In the genomic region with DNA sequence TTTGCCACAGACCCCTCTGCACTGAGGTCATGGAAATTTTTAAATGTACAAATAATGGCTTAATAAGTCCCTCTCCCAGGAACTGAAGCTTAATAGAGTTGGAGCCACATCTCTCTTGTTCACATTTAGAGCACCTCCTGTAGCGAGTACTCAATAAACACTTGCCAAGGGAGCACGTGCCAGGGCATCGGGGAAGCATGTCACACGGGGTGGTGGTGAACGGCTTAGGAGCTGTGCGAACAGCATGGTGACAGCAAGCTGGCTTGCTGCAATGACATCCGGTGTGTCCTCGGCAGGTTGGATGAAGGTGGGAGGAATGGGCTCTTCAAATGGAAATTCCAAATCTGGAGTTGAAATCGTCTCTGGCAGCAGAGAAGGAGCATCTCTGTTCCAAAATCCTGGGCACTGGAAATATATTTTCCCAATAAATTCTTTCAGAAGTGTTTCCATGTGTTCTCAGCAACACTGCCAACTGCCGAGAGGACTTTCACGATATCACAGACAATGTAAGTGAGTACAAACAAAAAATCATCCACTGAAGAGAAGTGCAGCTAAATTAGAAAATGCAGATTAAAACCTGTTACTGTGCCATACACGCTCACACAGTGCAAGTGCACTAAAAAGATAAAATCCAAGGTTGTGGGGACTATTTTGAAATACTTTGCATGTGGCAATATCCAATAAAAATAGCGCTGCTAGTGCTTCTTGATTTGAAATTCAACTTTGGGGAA, we compare ENCODE assay signal across 27 cellular contexts.
DNase-seq lines count a peak whose midpoint lies in the region; ATAC-seq, FAIRE-seq and TF ChIP-seq lines count a peak whose summit lies in the region.
"Had no signal": no experiment of that assay in that cellular context is flagged by ENCODE, and none has a peak within 500 bp of the region (broad histone marks: within the 10 kb centered on the region; RNA-seq: fewer than 3 reads in every experiment).

No MANE protein-coding gene starts in this region.

- H3K14ac ChIP-seq in H1 (ENCODE audit: insufficient read length), result no peak overlapping the region

- no peaks in the 10 kb centered on the region for H4K20me1 ChIP-seq in H1 (replicated peaks in 1 of 2; ENCODE audit: control insufficient read depth in 1 of 2, insufficient read depth in 2 of 2, low read length in 2 of 2)

- no peak overlapping the region for H4K91ac ChIP-seq in H1 (replicated peaks; ENCODE audit: insufficient read length, low read length)

- no peak overlapping the region for H3K23ac ChIP-seq in H1 (ENCODE audit: insufficient read length)

- H2AK5ac ChIP-seq in H1 (ENCODE audit: low read depth, low read length), result no peak overlapping the region

- no peaks in the 10 kb centered on the region for H3K79me1 ChIP-seq in H1 (ENCODE audit: low read depth, low read length)

- no peak overlapping the region for H2BK15ac ChIP-seq in H1 (ENCODE audit: low read length)

- no peak overlapping the region for H3K4me3 ChIP-seq in H1 (ENCODE audit: extremely low read depth in 1 of 4, insufficient read depth in 2 of 4, low read depth in 3 of 4, low read length in 4 of 4)
- no peak overlapping the region for H3K4me3 ChIP-seq in left ventricle myocardium inferior
- H3K4me3 ChIP-seq: GM23248, PC-9, SK-N-MC had no signal

- H3K9ac ChIP-seq in H1 (replicated peaks in 1 of 4; ENCODE audit: extremely low read depth in 1 of 4, low read depth in 3 of 4, low read length in 3 of 4), result no peak overlapping the region
- H3K9ac ChIP-seq: GM23248, KMS-11 had no signal

- H3K36me3 ChIP-seq in H1 (ENCODE audit: control insufficient read depth in 2 of 4, insufficient read depth in 4 of 4, low read length in 3 of 4), result no peaks in the 10 kb centered on the region
- no peaks in the 10 kb centered on the region for H3K36me3 ChIP-seq in left ventricle myocardium inferior
- H3K36me3 ChIP-seq: BE2C had no signal

- TF ChIP-seq EP300 in H1 (IDR thresholded peaks at IDR 0.05; ENCODE audit: borderline replicate concordance in 1 of 2, low read depth in 2 of 2, low read length in 2 of 2), result no peak

- no peaks in the 10 kb centered on the region for H3K23me2 ChIP-seq in H1 (ENCODE audit: low read depth, low read length)

- no peak overlapping the region for H3K56ac ChIP-seq in H1 (replicated peaks; ENCODE audit: insufficient read length, low read depth, low read length)

- TF ChIP-seq RAD21 in H1 (IDR thresholded peaks at IDR 0.05 in 1 of 2, conservative IDR thresholded peaks at IDR 0.05 in 1 of 2; ENCODE audit: low read depth in 2 of 2, low read length in 2 of 2), result no peak

- CTCF ChIA-PET in H1 (lab: Charles Lee; ENCODE audit: partially characterized antibody), result interaction anchor here (1.1 kb wide), 1 partner anchor 105 kb away, joined by 3 read pairs; no protein-coding TSS in a partner anchor

- no peak overlapping the region for H2BK120ac ChIP-seq in H1 (replicated peaks; ENCODE audit: low read depth, low read length)

- no peak overlapping the region for H2BK20ac ChIP-seq in H1 (ENCODE audit: low read length)

- H3K27me3 ChIP-seq in H1 (replicated peaks in 1 of 4; ENCODE audit: control insufficient read depth in 3 of 4, extremely low read depth in 1 of 4, insufficient read depth in 3 of 4, low read length in 3 of 4), result no peaks in the 10 kb centered on the region; a peak in 1 of 7 replicates
- peaks cover 8% of the 10 kb centered on the region for H3K27me3 ChIP-seq in left ventricle myocardium inferior (ENCODE audit: low read depth)
- H3K27me3 ChIP-seq: BE2C had no signal

- no peak for TF ChIP-seq POLR2A in H1 (IDR thresholded peaks at IDR 0.05; ENCODE audit: control extremely low read depth in 1 of 2, low read depth in 2 of 2, low read length in 2 of 2)

- TF ChIP-seq CTCF in H1 (IDR thresholded peaks at IDR 0.05; ENCODE audit: control extremely low read depth in 1 of 3, insufficient read depth in 1 of 3, low read depth in 1 of 3, low read length in 3 of 3), result no peak
- no peak for TF ChIP-seq CTCF in left ventricle myocardium inferior (IDR thresholded peaks at IDR 0.05; ENCODE audit: borderline replicate concordance)

- H2BK12ac ChIP-seq in H1 (ENCODE audit: low read depth, low read length), result 0 out of 2 replicates have a peak overlapping the region, but pooled peaks have one; percentile 4

- H4K5ac ChIP-seq in H1 (ENCODE audit: insufficient read length, low read depth, low read length), result no peak overlapping the region

- H3K4me1 ChIP-seq in H1 (replicated peaks in 1 of 4; ENCODE audit: control insufficient read depth in 3 of 4, insufficient read depth in 4 of 4, low read length in 3 of 4) (no peaks in the 10 kb centered on the region; a peak in 2 of 7 replicates), left ventricle myocardium inferior (peaks cover 18% of the 10 kb centered on the region)

- no peak overlapping the region for H3K27ac ChIP-seq in H1 (ENCODE audit: low read depth, low read length)
- H3K27ac ChIP-seq in left ventricle myocardium inferior (replicated peaks), result no peak overlapping the region
- H3K27ac ChIP-seq: GM23248, KMS-11, PC-9, SK-N-MC had no signal

- no peak overlapping the region for H2BK5ac ChIP-seq in H1 (ENCODE audit: low read depth, low read length)

- H3K9me3 ChIP-seq in H1 (ENCODE audit: insufficient read depth in 2 of 2, low read depth in 1 of 2, low read length in 1 of 2) (no peaks in the 10 kb centered on the region), left ventricle myocardium inferior (replicated peaks) (peaks cover 14% of the 10 kb centered on the region)
- H3K9me3 ChIP-seq: BE2C had no signal

- no peak overlapping the region for H3K4ac ChIP-seq in H1 (replicated peaks; ENCODE audit: insufficient read length, low read depth, low read length)

- H4K8ac ChIP-seq in H1 (ENCODE audit: extremely low read depth, insufficient read depth, low read length), result no peak overlapping the region

- no peaks in the 10 kb centered on the region for H3K79me2 ChIP-seq in H1 (ENCODE audit: control insufficient read depth in 1 of 2, insufficient read depth in 2 of 2, low read length in 2 of 2)

- H3K4me2 ChIP-seq in H1 (ENCODE audit: insufficient read depth in 1 of 2, low read depth in 2 of 2, low read length in 2 of 2), result no peak overlapping the region
- H3K4me2 ChIP-seq: KMS-11, PC-9 had no signal

- 98% methylated on average over 13 of the region's 13 CpGs; no CpG with 5 or more reads in 1 of the 2 experiments for WGBS in H1 (ENCODE audit: extremely low coverage in 1 of 2, insufficient coverage in 1 of 2, insufficient read length in 1 of 2, insufficient replicate concordance in 2 of 2, low coverage in 1 of 2, low lambda C conversion rate in 2 of 2, missing lambda C conversion rate in 1 of 2), 2 experiments

- POLR2A ChIA-PET in H1 (lab: Charles Lee; ENCODE audit: partially characterized antibody), result no interaction called here

- intact Hi-C loops in Right ventricle myocardium inferior (cut with DNase I), result no loop called here
- intact Hi-C loops in cardiac septum (cut with DNase I), result no loop called here
- intact Hi-C loops in left ventricle myocardium inferior (cut with micrococcal nuclease), result no loop called here

- FAIRE-seq in H1 (lab: Jason Lieb, UNC), result no peak
- FAIRE-seq: GM18507, HTR-8/SVneo had no signal

- DNase-seq in Right ventricle myocardium inferior (ENCODE audit: missing footprints) (no peak), cardiac septum (ENCODE audit: low spot score) (no peak), H1 (ENCODE audit: low read depth in 1 of 2, low spot score in 2 of 2) (no peak), left ventricle myocardium inferior (peak; percentile 53), superior temporal gyrus (ENCODE audit: extremely low spot score) (peak; percentile 38), NCI-H748 (lab: John Stamatoyannopoulos, UW; ENCODE audit: unreplicated experiment) (no peak), MV-4-11 (lab: John Stamatoyannopoulos, UW) (no peak), CD1c-positive myeloid dendritic cell (ENCODE audit: extremely low spot score) (no peak)
- DNase-seq: 8988T, ACHN, BE2C, Calu3, GM23248, H9, MM.1S, NCI-H1105, NCI-H1436 treated with DMSO at 0.1 percent for 48 hours, NCI-H187 treated with DMSO at 0.1 percent for 48 hours, NCI-H2171 treated with DMSO at 0.1 percent for 48 hours, NCI-H345, NCI-H774, PC-9, SHP77 had no signal

- no peak overlapping the region for H2AFZ ChIP-seq in H1 (ENCODE audit: low read length)
- H2AFZ ChIP-seq: GM23248, PC-9 had no signal

- peak; percentile 85 for ATAC-seq in Right ventricle myocardium inferior

- no peak overlapping the region for H3K18ac ChIP-seq in H1 (ENCODE audit: extremely low read depth, low read length)

TF ChIP-seq in H1, 55 proteins besides CTCF, POLR2A, EP300 and RAD21:
- TF ChIP-seq YY1 (IDR thresholded peaks at IDR 0.05; ENCODE audit: low read depth, low read length) (no peak), FOSL1 (IDR thresholded peaks at IDR 0.05; ENCODE audit: insufficient read depth, low read depth, low read length) (no peak), SUZ12 (IDR thresholded peaks at IDR 0.05; ENCODE audit: low read length) (no peak), HDAC6 (IDR thresholded peaks at IDR 0.05; ENCODE audit: low read depth, low read length) (no peak), POU5F1 (IDR thresholded peaks at IDR 0.05; ENCODE audit: low read depth, low read length) (no peak), SIN3A (conservative IDR thresholded peaks at IDR 0.05 in 1 of 2, IDR thresholded peaks at IDR 0.05 in 1 of 2; ENCODE audit: low read depth in 1 of 2, low read length in 2 of 2) (no peak), TCF12 (IDR thresholded peaks at IDR 0.05; ENCODE audit: low read depth, low read length) (no peak), SRF (IDR thresholded peaks at IDR 0.05; ENCODE audit: low read depth, low read length) (no peak), SIRT6 (IDR thresholded peaks at IDR 0.05; ENCODE audit: low read length) (no peak), POLR2AphosphoS5 (IDR thresholded peaks at IDR 0.05; ENCODE audit: low read depth, low read length) (no peak), GTF2F1 (IDR thresholded peaks at IDR 0.05; ENCODE audit: borderline replicate concordance, low read depth, low read length) (no peak), PHF8 (conservative IDR thresholded peaks at IDR 0.05; ENCODE audit: low read depth, low read length) (no peak), KDM1A (IDR thresholded peaks at IDR 0.05; ENCODE audit: borderline replicate concordance, low read length) (no peak)
- TF ChIP-seq, protein P1, sequence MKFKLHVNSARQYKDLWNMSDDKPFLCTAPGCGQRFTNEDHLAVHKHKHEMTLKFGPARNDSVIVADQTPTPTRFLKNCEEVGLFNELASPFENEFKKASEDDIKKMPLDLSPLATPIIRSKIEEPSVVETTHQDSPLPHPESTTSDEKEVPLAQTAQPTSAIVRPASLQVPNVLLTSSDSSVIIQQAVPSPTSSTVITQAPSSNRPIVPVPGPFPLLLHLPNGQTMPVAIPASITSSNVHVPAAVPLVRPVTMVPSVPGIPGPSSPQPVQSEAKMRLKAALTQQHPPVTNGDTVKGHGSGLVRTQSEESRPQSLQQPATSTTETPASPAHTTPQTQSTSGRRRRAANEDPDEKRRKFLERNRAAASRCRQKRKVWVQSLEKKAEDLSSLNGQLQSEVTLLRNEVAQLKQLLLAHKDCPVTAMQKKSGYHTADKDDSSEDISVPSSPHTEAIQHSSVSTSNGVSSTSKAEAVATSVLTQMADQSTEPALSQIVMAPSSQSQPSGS (IDR thresholded peaks at IDR 0.05; ENCODE audit: low read length), result no peak

Comparison
In these comparisons a context has a peak if more than half of its experiments do, and no peak if none do; other contexts are left out.
1. DNase-seq: peak in left ventricle myocardium inferior (single experiment) and superior temporal gyrus (single experiment); none in Right ventricle myocardium inferior (single experiment), cardiac septum (single experiment), H1 (0 of 2), NCI-H748 (single experiment), MV-4-11 (single experiment) and CD1c-positive myeloid dendritic cell (single experiment).